17 cellular contexts compared by ENCODE assay signal in the genomic region with DNA sequence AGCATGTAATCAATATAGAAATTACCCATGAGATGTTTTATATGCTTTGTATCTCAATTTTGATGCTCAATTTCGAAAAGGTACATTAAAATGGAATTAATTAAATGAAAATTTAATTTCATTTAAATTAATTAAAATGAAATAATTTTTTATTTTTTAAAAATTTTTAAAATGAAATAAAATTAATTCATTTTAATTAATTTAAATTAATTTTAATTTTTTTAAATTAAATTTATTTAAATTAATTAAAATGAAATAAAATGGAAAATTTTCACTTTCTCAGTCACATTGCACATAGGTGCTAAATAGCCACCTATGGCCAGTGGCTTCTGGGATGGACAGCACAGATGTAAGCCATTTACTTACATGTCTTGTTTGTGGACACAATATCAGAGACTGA. TPM values are rescaled to one million over a fixed set of nuclear protein-coding genes. Genes with fewer than 3 reads are reported as not detected.
DNase-seq lines count a peak whose midpoint lies in the region; ATAC-seq, FAIRE-seq and TF ChIP-seq lines count a peak whose summit lies in the region.
"Had no signal": no experiment of that assay in that cellular context is flagged by ENCODE, and none has a peak within 500 bp of the region (broad histone marks: within the 10 kb centered on the region; RNA-seq: fewer than 3 reads in every experiment).

No MANE protein-coding gene starts in this region.

- DNase-seq in pancreas (no peak), KG1 (lab: John Stamatoyannopoulos, UW) (no peak)
- no peak for DNase-seq in CD8-positive, alpha-beta T cell
- no peak for DNase-seq in activated naive CD4-positive, alpha-beta T cell treated with Interleukin-2 at 50 U/mL for 16 hours
- DNase-seq: AML-193; CD4-positive, alpha-beta T cell; DMS153; DMS79 had no signal

- TF ChIP-seq CTCF in pancreas (IDR thresholded peaks at IDR 0.05): no peak
- TF ChIP-seq CTCF in CD8-positive, alpha-beta T cell (IDR thresholded peaks at IDR 0.05): no peak

- ATAC-seq in pancreas: no peak
- ATAC-seq in CD8-positive, alpha-beta T cell: no peak
- ATAC-seq: A549, GM12878 had no signal

- no peaks in the 10 kb centered on the region for H3K36me3 ChIP-seq in pancreas
- no peaks in the 10 kb centered on the region for H3K36me3 ChIP-seq in CD8-positive, alpha-beta T cell (ENCODE audit: insufficient read depth, low read length)
- H3K36me3 ChIP-seq: HAP-1 had no signal

- FAIRE-seq in TTC549 (lab: Jason Lieb, UNC) (peak; percentile 97), endometrium (lab: Jason Lieb, UNC) (peak; percentile 97), pancreas (lab: Jason Lieb, UNC) (peak; percentile 98)
- FAIRE-seq: A549 had no signal

- CTCF ChIA-PET in CD8-positive, alpha-beta T cell (lab: Charles Lee): no interaction called here

- WGBS in pancreas, 2 donors: 63 to 80% methylated on average over 1 of the region's 1 CpG

- H3K4me3 Mint-ChIP-seq in CD8-positive, alpha-beta T cell: no peak overlapping the region
- H3K4me3 Mint-ChIP-seq: CD4-positive, alpha-beta T cell had no signal

- H3K4me1 Mint-ChIP-seq in CD8-positive, alpha-beta T cell (ENCODE audit: low read depth): no peaks in the 10 kb centered on the region

- intact Hi-C loops in pancreas (cut with DNase I): no loop called here
- intact Hi-C loops in CD8-positive, alpha-beta T cell (cut with DNase I, micrococcal nuclease): loop anchor here in 1 of 2 experiments (5.0 kb wide), 1 partner anchor 505 kb away; a partner anchor contains a TSS

- no peak overlapping the region for H3K4me3 ChIP-seq in pancreas
- no peak overlapping the region for H3K4me3 ChIP-seq in CD8-positive, alpha-beta T cell (ENCODE audit: low read depth, low read length)
- H3K4me3 ChIP-seq: A549, GM12878, HAP-1 had no signal

- H3K27me3 ChIP-seq in pancreas: no peaks in the 10 kb centered on the region
- no peaks in the 10 kb centered on the region for H3K27me3 ChIP-seq in CD8-positive, alpha-beta T cell (ENCODE audit: insufficient read depth, low read length)

- POLR2A ChIA-PET in CD8-positive, alpha-beta T cell (lab: Charles Lee): no interaction called here

- H3K27ac Mint-ChIP-seq in CD8-positive, alpha-beta T cell: no peak overlapping the region
- H3K27ac Mint-ChIP-seq: CD4-positive, alpha-beta T cell had no signal

- H3K9me3 Mint-ChIP-seq in CD8-positive, alpha-beta T cell: no peaks in the 10 kb centered on the region
- H3K9me3 Mint-ChIP-seq: CD4-positive, alpha-beta T cell had no signal

- peaks cover 4% of the 10 kb centered on the region for H3K27me3 Mint-ChIP-seq in CD8-positive, alpha-beta T cell (ENCODE audit: low read depth)

- H3K27ac ChIP-seq in pancreas: no peak overlapping the region
- H3K27ac ChIP-seq in CD8-positive, alpha-beta T cell (ENCODE audit: low read depth, low read length): no peak overlapping the region
- H3K27ac ChIP-seq: C4-2B had no signal

- H3K36me3 Mint-ChIP-seq in CD8-positive, alpha-beta T cell: no peaks in the 10 kb centered on the region

- no peaks in the 10 kb centered on the region for H3K4me1 ChIP-seq in pancreas
- no peaks in the 10 kb centered on the region for H3K4me1 ChIP-seq in CD8-positive, alpha-beta T cell (ENCODE audit: insufficient read depth, low read length)
- H3K4me1 ChIP-seq: HAP-1 had no signal

- no peaks in the 10 kb centered on the region for H3K9me3 ChIP-seq in pancreas
- H3K9me3 ChIP-seq in CD8-positive, alpha-beta T cell (ENCODE audit: low read length): no peaks in the 10 kb centered on the region
- H3K9me3 ChIP-seq: A549, HAP-1 had no signal

RNA-seq across cellular contexts. Expression of a gene that starts 4.2 kb away (rescaled TPM):
- total RNA-seq in pancreas: under 1 TPM in 5 of 6 donors, not detected in 1; 0.32 to 0.64 (median 0.60) TPM
- 1 to 10 TPM; 1.3 to 1.7 TPM for polyA plus RNA-seq in pancreas
- total RNA-seq in CD8-positive, alpha-beta T cell: not detected
- total RNA-seq: CD4-positive, alpha-beta T cell; Daoy; GM12878 had no signal

RNA-seq across cellular contexts. Expression of a gene that starts 36.1 kb away (rescaled TPM):
- 1 to 10 TPM; 2.3 to 4.1 (median 2.8) TPM for total RNA-seq in pancreas
- polyA plus RNA-seq in pancreas: 1 to 10 TPM; 4.1 to 7.7 TPM
- total RNA-seq in CD8-positive, alpha-beta T cell: 10 to 100 TPM; 13.7 to 16.9 TPM
- total RNA-seq: H4 had no signal
- polyA plus RNA-seq: BJ had no signal

RNA-seq across cellular contexts. Expression of a gene that starts 58.8 kb away (rescaled TPM):
- not detected for total RNA-seq in pancreas
- under 1 TPM in 1 of 2 donors, not detected in 1; 0.12 TPM for polyA plus RNA-seq in pancreas
- not detected for total RNA-seq in CD8-positive, alpha-beta T cell
- total RNA-seq: CD4-positive, alpha-beta T cell; Daoy; GM12878; H4 had no signal
- polyA plus RNA-seq: BJ, GM12878 had no signal
